Comparison of ENCODE assay signal across 8 cellular contexts in the genomic region with DNA sequence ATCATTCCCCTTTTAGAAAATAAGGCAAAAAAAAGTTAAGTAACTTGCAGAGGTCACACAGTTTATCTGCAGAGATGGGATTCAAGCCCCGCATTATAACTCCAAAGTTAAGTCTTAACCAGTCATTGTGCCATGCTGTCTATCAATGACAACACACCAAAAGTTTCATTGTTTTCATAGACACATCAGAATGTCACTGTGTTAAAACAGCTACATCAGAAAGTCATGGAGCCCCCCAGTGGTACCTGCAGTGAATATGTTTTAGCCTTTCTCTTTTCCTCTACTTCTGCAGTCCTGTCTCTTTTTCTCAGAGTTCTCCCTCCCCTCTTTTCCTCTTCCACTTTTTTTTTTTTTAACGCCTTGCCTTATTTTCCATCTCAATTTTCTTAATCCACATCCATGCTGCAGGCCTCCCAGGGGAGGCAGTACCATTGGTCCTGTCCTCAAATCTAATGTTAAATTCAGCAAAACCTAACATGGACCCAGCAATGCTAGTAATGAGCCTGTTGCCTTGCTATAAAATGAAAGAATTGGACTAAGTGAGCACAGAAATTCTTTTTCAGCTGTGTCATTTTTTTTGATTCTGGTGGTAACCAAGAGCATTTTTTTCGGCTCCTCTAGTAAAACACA. TPM values are rescaled to one million over a fixed set of nuclear protein-coding genes. Genes with fewer than 3 reads are reported as not detected.
A peak's percentile ranks its signal among the peaks of the same experiment; 100 is the strongest.
DNase-seq lines count a peak whose midpoint lies in the region; ATAC-seq and TF ChIP-seq lines count a peak whose summit lies in the region.

No MANE protein-coding gene starts in this region.

- H3K9me3 ChIP-seq in gastrocnemius medialis = no peaks in the 10 kb centered on the region

- DNase-seq in ACHN (peak; percentile 62), LHCN-M2 (ENCODE audit: low read depth) (peak; percentile 60), SHP77 (lab: John Stamatoyannopoulos, UW) (peak; percentile 44 to 52), fibroblast of peridontal ligament (ENCODE audit: extremely low read depth) (peak; percentile 41), superior temporal gyrus (ENCODE audit: extremely low spot score) (peak; percentile 70), gastrocnemius medialis (no peak), WTC11 (ENCODE audit: low spot score) (no peak)

- H3K36me3 Mint-ChIP-seq in WTC11 = no peaks in the 10 kb centered on the region

- H3K27me3 Mint-ChIP-seq in WTC11 (ENCODE audit: low read depth) = peaks cover 32% of the 10 kb centered on the region

- H3K4me3 ChIP-seq in GM12875 (ENCODE audit: low read depth, low read length) (no peak overlapping the region), gastrocnemius medialis (no peak overlapping the region)

- no peak overlapping the region for H3K27ac Mint-ChIP-seq in WTC11

- H3K36me3 ChIP-seq in gastrocnemius medialis = no peaks in the 10 kb centered on the region

- POLR2A ChIA-PET in WTC11 (lab: Charles Lee) = interaction anchor here (0.7 kb wide), 1 partner anchor 36 kb away, joined by 3 read pairs; no protein-coding TSS in a partner anchor

- CTCF ChIA-PET in WTC11 (lab: Charles Lee) = interaction anchor here (0.6 to 1.1 kb wide), 6 partner anchors 8 to 46 kb away, joined by 3 to 9 read pairs (median 4); no protein-coding TSS in a partner anchor

- H3K4me1 Mint-ChIP-seq in WTC11 = peaks cover 17% of the 10 kb centered on the region

- H3K4me3 Mint-ChIP-seq in WTC11 = no peak overlapping the region

- in situ Hi-C loops in ACHN (cut with HindIII; ENCODE audit: low pct_ligation_motif_present, low pct_unique_long_range_greater_than_20kb, low sequenced_read_pairs) (no loop called here), gastrocnemius medialis (cut with MboI; ENCODE audit: low sequenced_read_pairs in 4 of 4) (no loop called here)

- intact Hi-C loops in gastrocnemius medialis (cut with DNase I; ENCODE audit: low total_unique reads) = loop anchor here (10.0 kb wide), 1 partner anchor 275 kb away; no protein-coding TSS in a partner anchor

- H3K4me1 ChIP-seq in gastrocnemius medialis = peaks cover 0 to 8% of the 10 kb centered on the region in 2 donors

- TF ChIP-seq CTCF in GM12875 (IDR thresholded peaks at IDR 0.05; ENCODE audit: borderline replicate concordance, insufficient read depth, low read depth, low read length) (peak; percentile 65), gastrocnemius medialis (IDR thresholded peaks at IDR 0.05 in 4 of 5, conservative IDR thresholded peaks at IDR 0.05 in 1 of 5) (no peak), WTC11 (IDR thresholded peaks at IDR 0.05) (no peak; the same call in 1 of the 2 replicates)

- H3K9me3 Mint-ChIP-seq in WTC11 = no peaks in the 10 kb centered on the region

- TF ChIP-seq POLR2A in gastrocnemius medialis (IDR thresholded peaks at IDR 0.05) = no peak

- H3K27ac ChIP-seq in gastrocnemius medialis = no peak overlapping the region

- peaks cover 23 to 36% (median 35%) of the 10 kb centered on the region in 3 donors for H3K27me3 ChIP-seq in gastrocnemius medialis

- ATAC-seq in gastrocnemius medialis (no peak), WTC11 (no peak)

TF ChIP-seq in WTC11, 78 proteins besides CTCF, POLR2A, EP300 and RAD21:
- TF ChIP-seq SMAD3 (CRISPR knock-in tag; IDR thresholded peaks at IDR 0.05; ENCODE audit: borderline replicate concordance) (no peak), GABPB1 (CRISPR knock-in tag; IDR thresholded peaks at IDR 0.05) (no peak), GTF2I (CRISPR knock-in tag; conservative IDR thresholded peaks at IDR 0.05) (no peak), NFATC4 (CRISPR knock-in tag; IDR thresholded peaks at IDR 0.05) (no peak), ZNF317 (CRISPR knock-in tag; IDR thresholded peaks at IDR 0.05; ENCODE audit: borderline replicate concordance, low read depth) (no peak), ZNF423 (CRISPR knock-in tag; IDR thresholded peaks at IDR 0.05) (no peak), SOX15 (CRISPR knock-in tag; IDR thresholded peaks at IDR 0.05) (no peak), ELF4 (CRISPR knock-in tag; IDR thresholded peaks at IDR 0.05; ENCODE audit: low read depth) (no peak)
- TF ChIP-seq, protein P1, sequence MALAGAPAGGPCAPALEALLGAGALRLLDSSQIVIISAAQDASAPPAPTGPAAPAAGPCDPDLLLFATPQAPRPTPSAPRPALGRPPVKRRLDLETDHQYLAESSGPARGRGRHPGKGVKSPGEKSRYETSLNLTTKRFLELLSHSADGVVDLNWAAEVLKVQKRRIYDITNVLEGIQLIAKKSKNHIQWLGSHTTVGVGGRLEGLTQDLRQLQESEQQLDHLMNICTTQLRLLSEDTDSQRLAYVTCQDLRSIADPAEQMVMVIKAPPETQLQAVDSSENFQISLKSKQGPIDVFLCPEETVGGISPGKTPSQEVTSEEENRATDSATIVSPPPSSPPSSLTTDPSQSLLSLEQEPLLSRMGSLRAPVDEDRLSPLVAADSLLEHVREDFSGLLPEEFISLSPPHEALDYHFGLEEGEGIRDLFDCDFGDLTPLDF (CRISPR knock-in tag; IDR thresholded peaks at IDR 0.05) = no peak
- TF ChIP-seq, protein P2, sequence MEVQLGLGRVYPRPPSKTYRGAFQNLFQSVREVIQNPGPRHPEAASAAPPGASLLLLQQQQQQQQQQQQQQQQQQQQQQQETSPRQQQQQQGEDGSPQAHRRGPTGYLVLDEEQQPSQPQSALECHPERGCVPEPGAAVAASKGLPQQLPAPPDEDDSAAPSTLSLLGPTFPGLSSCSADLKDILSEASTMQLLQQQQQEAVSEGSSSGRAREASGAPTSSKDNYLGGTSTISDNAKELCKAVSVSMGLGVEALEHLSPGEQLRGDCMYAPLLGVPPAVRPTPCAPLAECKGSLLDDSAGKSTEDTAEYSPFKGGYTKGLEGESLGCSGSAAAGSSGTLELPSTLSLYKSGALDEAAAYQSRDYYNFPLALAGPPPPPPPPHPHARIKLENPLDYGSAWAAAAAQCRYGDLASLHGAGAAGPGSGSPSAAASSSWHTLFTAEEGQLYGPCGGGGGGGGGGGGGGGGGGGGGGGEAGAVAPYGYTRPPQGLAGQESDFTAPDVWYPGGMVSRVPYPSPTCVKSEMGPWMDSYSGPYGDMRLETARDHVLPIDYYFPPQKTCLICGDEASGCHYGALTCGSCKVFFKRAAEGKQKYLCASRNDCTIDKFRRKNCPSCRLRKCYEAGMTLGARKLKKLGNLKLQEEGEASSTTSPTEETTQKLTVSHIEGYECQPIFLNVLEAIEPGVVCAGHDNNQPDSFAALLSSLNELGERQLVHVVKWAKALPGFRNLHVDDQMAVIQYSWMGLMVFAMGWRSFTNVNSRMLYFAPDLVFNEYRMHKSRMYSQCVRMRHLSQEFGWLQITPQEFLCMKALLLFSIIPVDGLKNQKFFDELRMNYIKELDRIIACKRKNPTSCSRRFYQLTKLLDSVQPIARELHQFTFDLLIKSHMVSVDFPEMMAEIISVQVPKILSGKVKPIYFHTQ (CRISPR knock-in tag; IDR thresholded peaks at IDR 0.05) = no peak
- TF ChIP-seq, protein P3, sequence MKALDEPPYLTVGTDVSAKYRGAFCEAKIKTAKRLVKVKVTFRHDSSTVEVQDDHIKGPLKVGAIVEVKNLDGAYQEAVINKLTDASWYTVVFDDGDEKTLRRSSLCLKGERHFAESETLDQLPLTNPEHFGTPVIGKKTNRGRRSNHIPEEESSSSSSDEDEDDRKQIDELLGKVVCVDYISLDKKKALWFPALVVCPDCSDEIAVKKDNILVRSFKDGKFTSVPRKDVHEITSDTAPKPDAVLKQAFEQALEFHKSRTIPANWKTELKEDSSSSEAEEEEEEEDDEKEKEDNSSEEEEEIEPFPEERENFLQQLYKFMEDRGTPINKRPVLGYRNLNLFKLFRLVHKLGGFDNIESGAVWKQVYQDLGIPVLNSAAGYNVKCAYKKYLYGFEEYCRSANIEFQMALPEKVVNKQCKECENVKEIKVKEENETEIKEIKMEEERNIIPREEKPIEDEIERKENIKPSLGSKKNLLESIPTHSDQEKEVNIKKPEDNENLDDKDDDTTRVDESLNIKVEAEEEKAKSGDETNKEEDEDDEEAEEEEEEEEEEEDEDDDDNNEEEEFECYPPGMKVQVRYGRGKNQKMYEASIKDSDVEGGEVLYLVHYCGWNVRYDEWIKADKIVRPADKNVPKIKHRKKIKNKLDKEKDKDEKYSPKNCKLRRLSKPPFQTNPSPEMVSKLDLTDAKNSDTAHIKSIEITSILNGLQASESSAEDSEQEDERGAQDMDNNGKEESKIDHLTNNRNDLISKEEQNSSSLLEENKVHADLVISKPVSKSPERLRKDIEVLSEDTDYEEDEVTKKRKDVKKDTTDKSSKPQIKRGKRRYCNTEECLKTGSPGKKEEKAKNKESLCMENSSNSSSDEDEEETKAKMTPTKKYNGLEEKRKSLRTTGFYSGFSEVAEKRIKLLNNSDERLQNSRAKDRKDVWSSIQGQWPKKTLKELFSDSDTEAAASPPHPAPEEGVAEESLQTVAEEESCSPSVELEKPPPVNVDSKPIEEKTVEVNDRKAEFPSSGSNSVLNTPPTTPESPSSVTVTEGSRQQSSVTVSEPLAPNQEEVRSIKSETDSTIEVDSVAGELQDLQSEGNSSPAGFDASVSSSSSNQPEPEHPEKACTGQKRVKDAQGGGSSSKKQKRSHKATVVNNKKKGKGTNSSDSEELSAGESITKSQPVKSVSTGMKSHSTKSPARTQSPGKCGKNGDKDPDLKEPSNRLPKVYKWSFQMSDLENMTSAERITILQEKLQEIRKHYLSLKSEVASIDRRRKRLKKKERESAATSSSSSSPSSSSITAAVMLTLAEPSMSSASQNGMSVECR (CRISPR knock-in tag; IDR thresholded peaks at IDR 0.05; ENCODE audit: borderline replicate concordance) = no peak
- TF ChIP-seq, protein P4, sequence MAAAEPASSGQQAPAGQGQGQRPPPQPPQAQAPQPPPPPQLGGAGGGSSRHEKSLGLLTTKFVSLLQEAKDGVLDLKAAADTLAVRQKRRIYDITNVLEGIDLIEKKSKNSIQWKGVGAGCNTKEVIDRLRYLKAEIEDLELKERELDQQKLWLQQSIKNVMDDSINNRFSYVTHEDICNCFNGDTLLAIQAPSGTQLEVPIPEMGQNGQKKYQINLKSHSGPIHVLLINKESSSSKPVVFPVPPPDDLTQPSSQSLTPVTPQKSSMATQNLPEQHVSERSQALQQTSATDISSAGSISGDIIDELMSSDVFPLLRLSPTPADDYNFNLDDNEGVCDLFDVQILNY (CRISPR knock-in tag; IDR thresholded peaks at IDR 0.05) = no peak
- TF ChIP-seq, protein P5, sequence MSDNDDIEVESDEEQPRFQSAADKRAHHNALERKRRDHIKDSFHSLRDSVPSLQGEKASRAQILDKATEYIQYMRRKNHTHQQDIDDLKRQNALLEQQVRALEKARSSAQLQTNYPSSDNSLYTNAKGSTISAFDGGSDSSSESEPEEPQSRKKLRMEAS (CRISPR knock-in tag; IDR thresholded peaks at IDR 0.05) = no peak

RNA-seq across cellular contexts. Expression of a gene that starts 3.8 kb away (rescaled TPM):
- total RNA-seq in LHCN-M2 (2014; rRNA removed) = 6.0 and 8.9 TPM in 2 replicates
- 1.9 TPM for polyA plus RNA-seq in LHCN-M2 (2012)
- under 1 TPM in 3 of 4 donors, not detected in 1; 0.18 to 0.31 (median 0.23) TPM for total RNA-seq in gastrocnemius medialis
- total RNA-seq in WTC11 (2021) = 2.6 to 2.9 TPM (median 2.7 TPM) in 3 replicates

Comparison
In these comparisons a context has a peak if more than half of its experiments do, and no peak if none do; other contexts are left out.
1. DNase-seq: peak in ACHN (single experiment), LHCN-M2 (single experiment), SHP77 (2 of 2), fibroblast of peridontal ligament (single experiment) and superior temporal gyrus (single experiment); none in gastrocnemius medialis (0 of 2) and WTC11 (single experiment).